ENCODE assay signal across 21 cellular contexts in genomic region chr1:10853701-10854100, GRCh38. TPM values are rescaled to one million over a fixed set of nuclear protein-coding genes. Genes with fewer than 3 reads are reported as not detected.
DNase-seq lines count a peak whose midpoint lies in the region; ATAC-seq, FAIRE-seq and TF ChIP-seq lines count a peak whose summit lies in the region.
"Had no signal": no experiment of that assay in that cellular context is flagged by ENCODE, and none has a peak within 500 bp of the region (broad histone marks: within the 10 kb centered on the region; RNA-seq: fewer than 3 reads in every experiment).

No MANE protein-coding gene starts in this region.

- TF ChIP-seq RAD21 in H1 (IDR thresholded peaks at IDR 0.05 in 1 of 2, conservative IDR thresholded peaks at IDR 0.05 in 1 of 2; ENCODE audit: low read depth in 2 of 2, low read length in 2 of 2), result no peak

- peak overlapping the region; percentile 63 for H3K56ac ChIP-seq in H1 (replicated peaks; ENCODE audit: insufficient read length, low read depth, low read length)

- H2BK120ac ChIP-seq in H1 (replicated peaks; ENCODE audit: low read depth, low read length), result no peak overlapping the region

- H3K4me1 ChIP-seq in left ventricle myocardium inferior (peaks cover 28% of the 10 kb centered on the region), H1 (replicated peaks in 1 of 4; ENCODE audit: control insufficient read depth in 3 of 4, insufficient read depth in 4 of 4, low read length in 3 of 4) (no peaks in the 10 kb centered on the region; a peak in 1 of 7 replicates), psoas muscle (peaks cover 43% of the 10 kb centered on the region)
- no peaks in the 10 kb centered on the region for H3K4me1 ChIP-seq in CD8-positive, alpha-beta memory T cell (ENCODE audit: insufficient read depth, low read length)
- H3K4me1 ChIP-seq: BLaER1 had no signal

- H3K23me2 ChIP-seq in H1 (ENCODE audit: low read depth, low read length), result peaks cover 9% of the 10 kb centered on the region; the same call in 1 of the 2 replicates

- H3K4me2 ChIP-seq in H1 (ENCODE audit: insufficient read depth in 1 of 2, low read depth in 2 of 2, low read length in 2 of 2), result no peak overlapping the region
- H3K4me2 ChIP-seq: BLaER1 had no signal

- no peaks in the 10 kb centered on the region for H3K9me3 ChIP-seq in left ventricle myocardium inferior (replicated peaks)
- H3K9me3 ChIP-seq in H1 (ENCODE audit: insufficient read depth in 2 of 2, low read depth in 1 of 2, low read length in 1 of 2), result no peaks in the 10 kb centered on the region; a peak in 1 of 4 replicates
- H3K9me3 ChIP-seq in psoas muscle, result no peaks in the 10 kb centered on the region
- no peaks in the 10 kb centered on the region for H3K9me3 ChIP-seq in CD8-positive, alpha-beta memory T cell (ENCODE audit: low read length)
- H3K9me3 ChIP-seq: BLaER1 had no signal

- TF ChIP-seq POLR2A in H1 (IDR thresholded peaks at IDR 0.05; ENCODE audit: control extremely low read depth in 1 of 2, low read depth in 2 of 2, low read length in 2 of 2), result no peak

- peaks cover 1 to 4% of the 10 kb centered on the region in 2 donors for H3K27me3 Mint-ChIP-seq in CD8-positive, alpha-beta memory T cell
- H3K27me3 Mint-ChIP-seq: CD4-positive, CD25-positive, alpha-beta regulatory T cell had no signal

- no peak overlapping the region for H4K91ac ChIP-seq in H1 (replicated peaks; ENCODE audit: insufficient read length, low read length)

- WGBS in H1 (ENCODE audit: extremely low coverage in 1 of 2, insufficient coverage in 1 of 2, insufficient read length in 1 of 2, insufficient replicate concordance in 2 of 2, low coverage in 1 of 2, low lambda C conversion rate in 2 of 2, missing lambda C conversion rate in 1 of 2), 2 experiments, result 96% methylated on average over 2 of the region's 2 CpGs; no CpG with 5 or more reads in 1 of the 2 experiments
- WGBS in psoas muscle, 3 donors, result 92 to 94% (median 93%) methylated on average over 2 of the region's 2 CpGs

- intact Hi-C loops in Right ventricle myocardium inferior (cut with DNase I), result no loop called here
- intact Hi-C loops in left ventricle myocardium inferior (cut with micrococcal nuclease), result no loop called here
- intact Hi-C loops in psoas muscle (cut with DNase I), result no loop called here

- no peak overlapping the region for H3K9ac ChIP-seq in H1 (replicated peaks in 1 of 4; ENCODE audit: extremely low read depth in 1 of 4, low read depth in 3 of 4, low read length in 3 of 4)
- H3K9ac ChIP-seq: BLaER1 had no signal

- POLR2A ChIA-PET in H1 (lab: Charles Lee; ENCODE audit: partially characterized antibody), result no interaction called here
- POLR2A ChIA-PET in CD8-positive, alpha-beta memory T cell (lab: Charles Lee), result no interaction called here

- ATAC-seq in Right ventricle myocardium inferior (no peak), psoas muscle (no peak), GM18909 (IDR thresholded peaks at IDR 0.05; ENCODE audit: poor library complexity, unreplicated experiment) (no peak)
- ATAC-seq: CD8-positive, alpha-beta T cell had no signal

- FAIRE-seq in H1 (lab: Jason Lieb, UNC), result no peak
- FAIRE-seq: A204.1, GM18507 had no signal

- H3K4me3 Mint-ChIP-seq in CD8-positive, alpha-beta memory T cell, result no peak overlapping the region
- H3K4me3 Mint-ChIP-seq: B cell; CD4-positive, CD25-positive, alpha-beta regulatory T cell; CD8-positive, alpha-beta T cell had no signal

- CTCF ChIA-PET in H1 (lab: Charles Lee; ENCODE audit: partially characterized antibody), result no interaction called here
- CTCF ChIA-PET in CD8-positive, alpha-beta memory T cell (lab: Charles Lee), result no interaction called here

- H3K18ac ChIP-seq in H1 (ENCODE audit: extremely low read depth, low read length), result no peak overlapping the region

- no peak overlapping the region for H4K8ac ChIP-seq in H1 (ENCODE audit: extremely low read depth, insufficient read depth, low read length)

- H3K27me3 ChIP-seq in left ventricle myocardium inferior (ENCODE audit: low read depth) (peaks cover 10% of the 10 kb centered on the region), H1 (replicated peaks in 1 of 4; ENCODE audit: control insufficient read depth in 3 of 4, extremely low read depth in 1 of 4, insufficient read depth in 3 of 4, low read length in 3 of 4) (no peaks in the 10 kb centered on the region; a peak in 1 of 7 replicates), psoas muscle (ENCODE audit: insufficient read depth in 3 of 3, low read length in 2 of 3) (no peaks in the 10 kb centered on the region)
- H3K27me3 ChIP-seq in CD8-positive, alpha-beta memory T cell (ENCODE audit: insufficient read depth, low read length, poor library complexity, severe bottlenecking), result no peaks in the 10 kb centered on the region
- H3K27me3 ChIP-seq: BLaER1 had no signal

- no peaks in the 10 kb centered on the region for H3K36me3 Mint-ChIP-seq in CD8-positive, alpha-beta memory T cell
- H3K36me3 Mint-ChIP-seq: CD4-positive, CD25-positive, alpha-beta regulatory T cell; CD8-positive, alpha-beta T cell had no signal

- H3K79me1 ChIP-seq in H1 (ENCODE audit: low read depth, low read length), result no peaks in the 10 kb centered on the region

- peak overlapping the region; percentile 43 for H3K14ac ChIP-seq in H1 (ENCODE audit: insufficient read length)

- H2BK12ac ChIP-seq in H1 (ENCODE audit: low read depth, low read length), result peak overlapping the region; percentile 29; the same call in 1 of the 2 replicates

- H3K4me3 ChIP-seq in left ventricle myocardium inferior (no peak overlapping the region), H1 (ENCODE audit: extremely low read depth in 1 of 4, insufficient read depth in 2 of 4, low read depth in 3 of 4, low read length in 4 of 4) (no peak overlapping the region), psoas muscle (no peak overlapping the region)
- H3K4me3 ChIP-seq in CD8-positive, alpha-beta memory T cell (ENCODE audit: low read length), result no peak overlapping the region
- H3K4me3 ChIP-seq: BLaER1 had no signal

- DNase-seq in Right ventricle myocardium inferior (ENCODE audit: missing footprints) (peak; percentile 6), left ventricle myocardium inferior (no peak), H1 (ENCODE audit: low read depth in 1 of 2, low spot score in 2 of 2) (no peak), psoas muscle (no peak), RKO (ENCODE audit: low spot score) (no peak)
- DNase-seq in CD8-positive, alpha-beta memory T cell, result no peak
- DNase-seq: CD4-positive, CD25-positive, alpha-beta regulatory T cell; CD8-positive, alpha-beta T cell; DMS53; DMS79 treated with DMSO at 0.1 percent for 48 hours; GF-D8; GOT3; H7; HCEC 1CT had no signal

- no peak overlapping the region for H3K27ac Mint-ChIP-seq in CD8-positive, alpha-beta memory T cell
- H3K27ac Mint-ChIP-seq: B cell; CD4-positive, CD25-positive, alpha-beta regulatory T cell; CD8-positive, alpha-beta T cell had no signal

- H4K20me1 ChIP-seq in H1 (replicated peaks in 1 of 2; ENCODE audit: control insufficient read depth in 1 of 2, insufficient read depth in 2 of 2, low read length in 2 of 2), result peaks cover 0 to 9% of the 10 kb centered on the region in 2 experiments
- H4K20me1 ChIP-seq: BLaER1 had no signal

- no peak for TF ChIP-seq CTCF in left ventricle myocardium inferior (IDR thresholded peaks at IDR 0.05; ENCODE audit: borderline replicate concordance)
- no peak for TF ChIP-seq CTCF in H1 (IDR thresholded peaks at IDR 0.05; ENCODE audit: control extremely low read depth in 1 of 3, insufficient read depth in 1 of 3, low read depth in 1 of 3, low read length in 3 of 3)
- no peak for TF ChIP-seq CTCF in psoas muscle (IDR thresholded peaks at IDR 0.05)

- no peak overlapping the region for H4K5ac ChIP-seq in H1 (ENCODE audit: insufficient read length, low read depth, low read length)

- no peaks in the 10 kb centered on the region for H3K4me1 Mint-ChIP-seq in CD8-positive, alpha-beta memory T cell
- H3K4me1 Mint-ChIP-seq: B cell; CD4-positive, CD25-positive, alpha-beta regulatory T cell had no signal

- H2BK5ac ChIP-seq in H1 (ENCODE audit: low read depth, low read length), result no peak overlapping the region; the same call in 1 of the 2 replicates

- TF ChIP-seq EP300 in H1 (IDR thresholded peaks at IDR 0.05; ENCODE audit: borderline replicate concordance in 1 of 2, low read depth in 2 of 2, low read length in 2 of 2), result no peak

- no peak overlapping the region for H2BK20ac ChIP-seq in H1 (ENCODE audit: low read length)

- no peaks in the 10 kb centered on the region for H3K9me3 Mint-ChIP-seq in CD8-positive, alpha-beta memory T cell
- H3K9me3 Mint-ChIP-seq: CD4-positive, CD25-positive, alpha-beta regulatory T cell; CD8-positive, alpha-beta T cell had no signal

- H3K79me2 ChIP-seq in H1 (ENCODE audit: control insufficient read depth in 1 of 2, insufficient read depth in 2 of 2, low read length in 2 of 2), result no peaks in the 10 kb centered on the region

- no peak overlapping the region for H3K4ac ChIP-seq in H1 (replicated peaks; ENCODE audit: insufficient read length, low read depth, low read length)

- no peak overlapping the region for H3K27ac ChIP-seq in left ventricle myocardium inferior (replicated peaks)
- no peak overlapping the region for H3K27ac ChIP-seq in H1 (ENCODE audit: low read depth, low read length)
- peak overlapping the region; percentile 99 for H3K27ac ChIP-seq in psoas muscle
- H3K27ac ChIP-seq in CD8-positive, alpha-beta memory T cell (ENCODE audit: low read depth, low read length), result no peak overlapping the region
- H3K27ac ChIP-seq: 22Rv1, BLaER1, C4-2B had no signal

- no peak overlapping the region for H2AFZ ChIP-seq in H1 (ENCODE audit: low read length)

- peak overlapping the region; percentile 90 for H2AK5ac ChIP-seq in H1 (ENCODE audit: low read depth, low read length)

- no peak overlapping the region for H3K23ac ChIP-seq in H1 (ENCODE audit: insufficient read length)

- no peak overlapping the region for H2BK15ac ChIP-seq in H1 (ENCODE audit: low read length)

- no peaks in the 10 kb centered on the region for H3K36me3 ChIP-seq in left ventricle myocardium inferior
- H3K36me3 ChIP-seq in H1 (ENCODE audit: control insufficient read depth in 2 of 4, insufficient read depth in 4 of 4, low read length in 3 of 4), result no peaks in the 10 kb centered on the region
- H3K36me3 ChIP-seq in psoas muscle (ENCODE audit: insufficient read depth in 1 of 2, low read depth in 1 of 2), result no peaks in the 10 kb centered on the region
- H3K36me3 ChIP-seq in CD8-positive, alpha-beta memory T cell (ENCODE audit: insufficient read depth, low read length), result no peaks in the 10 kb centered on the region
- H3K36me3 ChIP-seq: BLaER1 had no signal

RNA-seq across cellular contexts. Expression of gene CASZ1, which starts 57.3 kb away (rescaled TPM):
- total RNA-seq in Right ventricle myocardium inferior (58.2 TPM), left ventricle myocardium inferior (56.3 TPM), psoas muscle (10 to 100 TPM; 53.1 to 83.3 (median 60.8) TPM)
- total RNA-seq in H1 (2021; fragmentation: NEBNext Ultra II Directional; extraction: Animal tissue kit (Norgen Biotek cat#: 25700)), result 6.1 and 7.7 TPM in 2 replicates
- polyA plus RNA-seq in H1 (2011; rRNA removed) (4.4 and 5.9 TPM in 2 replicates), psoas muscle (10 to 100 TPM in 2 of 3 donors, 1 to 10 TPM in 1; 2.6 to 23.7 (median 11.0) TPM)
- polyA plus RNA-seq in H1 (2011; cell fraction: cytosol; rRNA removed), result 3.6 TPM
- polyA plus RNA-seq in H1 (2011; cell fraction: nucleus; rRNA removed), result 10.1 TPM
- 2.2 to 4.5 TPM (median 4.3 TPM) in 4 replicates for polyA plus RNA-seq in H1 (2012, experiment 1 of 2)
- polyA plus RNA-seq in H1 (2012, experiment 2 of 2), result 2.9 TPM
- polyA plus RNA-seq in H1 (2013, experiment 1 of 2), result 6.5 TPM
- polyA plus RNA-seq in H1 (2013, experiment 2 of 2), result 6.3 TPM
- 3.9 and 5.8 TPM in 2 replicates for polyA minus RNA-seq in H1 (2011; rRNA and poly(A)+ RNA removed)
- 5.8 TPM for polyA minus RNA-seq in H1 (2011; cell fraction: cytosol; rRNA and poly(A)+ RNA removed)
- 10.2 TPM for polyA minus RNA-seq in H1 (2011; cell fraction: nucleus; rRNA and poly(A)+ RNA removed)
- total RNA-seq in CD8-positive, alpha-beta memory T cell, result 10 to 100 TPM in 1 of 2 experiments, 1 to 10 TPM in 1; 9.9 to 10.5 TPM
- polyA plus RNA-seq in CD8-positive, alpha-beta memory T cell, result 2.2 TPM
